Comparison of ENCODE assay signal across 1 cellular context in the genomic region with DNA sequence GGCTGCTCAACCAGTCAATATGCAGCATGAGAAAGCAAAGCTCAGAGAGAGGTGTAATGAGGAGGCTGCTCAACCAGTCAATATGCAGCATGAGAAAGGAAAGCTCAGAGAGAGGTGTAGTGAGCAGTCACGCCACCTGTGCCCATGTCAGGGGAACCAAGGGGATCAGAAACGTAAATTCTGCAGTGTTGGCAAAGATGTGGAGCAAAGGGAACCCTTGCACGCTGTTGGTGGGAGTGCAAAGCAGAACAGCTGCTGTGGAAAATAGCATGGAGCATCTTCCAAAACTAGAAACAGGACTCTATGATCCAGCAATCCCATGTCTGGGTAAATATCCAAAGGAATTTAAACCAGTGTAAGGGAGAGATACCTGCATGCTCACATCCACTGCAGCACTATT.
TF ChIP-seq lines count a peak whose summit lies in the region.

No MANE protein-coding gene starts in this region.

TF ChIP-seq in HepG2, 621 proteins besides CTCF, POLR2A, EP300 and RAD21 (continued from another document):
- TF ChIP-seq, protein P1, sequence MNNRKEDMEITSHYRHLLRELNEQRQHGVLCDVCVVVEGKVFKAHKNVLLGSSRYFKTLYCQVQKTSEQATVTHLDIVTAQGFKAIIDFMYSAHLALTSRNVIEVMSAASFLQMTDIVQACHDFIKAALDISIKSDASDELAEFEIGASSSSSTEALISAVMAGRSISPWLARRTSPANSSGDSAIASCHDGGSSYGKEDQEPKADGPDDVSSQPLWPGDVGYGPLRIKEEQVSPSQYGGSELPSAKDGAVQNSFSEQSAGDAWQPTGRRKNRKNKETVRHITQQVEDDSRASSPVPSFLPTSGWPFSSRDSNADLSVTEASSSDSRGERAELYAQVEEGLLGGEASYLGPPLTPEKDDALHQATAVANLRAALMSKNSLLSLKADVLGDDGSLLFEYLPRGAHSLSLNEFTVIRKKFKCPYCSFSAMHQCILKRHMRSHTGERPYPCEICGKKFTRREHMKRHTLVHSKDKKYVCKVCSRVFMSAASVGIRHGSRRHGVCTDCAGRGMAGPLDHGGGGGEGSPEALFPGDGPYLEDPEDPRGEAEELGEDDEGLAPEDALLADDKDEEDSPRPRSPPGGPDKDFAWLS (CRISPR knock-in tag; IDR thresholded peaks at IDR 0.05; ENCODE audit: borderline replicate concordance): no peak
- TF ChIP-seq ZNF616 (CRISPR knock-in tag; IDR thresholded peaks at IDR 0.05; ENCODE audit: low read depth) (no peak), CHD4 (IDR thresholded peaks at IDR 0.05; ENCODE audit: borderline replicate concordance, low read length) (no peak), RNF2 (conservative IDR thresholded peaks at IDR 0.05; ENCODE audit: low read depth) (no peak), NFYB (CRISPR knock-in tag; IDR thresholded peaks at IDR 0.05) (no peak)
